ENCODE assay signal across 26 cellular contexts in genomic region chr6:143490775-143491174, GRCh38.
"Had no signal": no experiment of that assay in that cellular context is flagged by ENCODE, and none has a peak within 500 bp of the region (broad histone marks: within the 10 kb centered on the region; RNA-seq: fewer than 3 reads in every experiment).

No MANE protein-coding gene starts in this region.

- H3K79me2 ChIP-seq: parathyroid adenoma had no signal

- H3K4me1 ChIP-seq: ascending aorta, gastroesophageal sphincter, parathyroid adenoma, psoas muscle, spleen, tibial nerve had no signal

- H3K4me3 Mint-ChIP-seq: activated naive CD8-positive, alpha-beta T cell treated with anti-CD3 and anti-CD28 coated beads, Interleukin-2, amount 10 ng/mL, durations not matched to agents 7 days and 5 days; immature natural killer cell; T-helper 1 cell treated with Interleukin-12 subunit alpha and Interleukin-12 subunit beta and Interleukin-4 antibody, amounts not matched to agents 30 μg/mL and 1 μg/mL, for 36 hours had no signal

- H3K27me3 Mint-ChIP-seq: activated naive CD8-positive, alpha-beta T cell treated with anti-CD3 and anti-CD28 coated beads, Interleukin-2, amount 10 ng/mL, durations not matched to agents 7 days and 5 days had no signal

- FAIRE-seq: endothelial cell of umbilical vein, TTC549, urothelium cell line had no signal

- H3K27me3 ChIP-seq: ascending aorta, brain microvascular endothelial cell, gastroesophageal sphincter, spleen, tibial nerve had no signal

- H3K9me3 Mint-ChIP-seq: activated naive CD8-positive, alpha-beta T cell treated with anti-CD3 and anti-CD28 coated beads, Interleukin-2, amount 10 ng/mL, durations not matched to agents 7 days and 5 days; immature natural killer cell; T-helper 1 cell treated with Interleukin-12 subunit alpha and Interleukin-12 subunit beta and Interleukin-4 antibody, amounts not matched to agents 30 μg/mL and 1 μg/mL, for 36 hours had no signal

- H3K27ac Mint-ChIP-seq: activated naive CD8-positive, alpha-beta T cell treated with anti-CD3 and anti-CD28 coated beads, Interleukin-2, amount 10 ng/mL, durations not matched to agents 7 days and 5 days; T-helper 1 cell treated with Interleukin-12 subunit alpha and Interleukin-12 subunit beta and Interleukin-4 antibody, amounts not matched to agents 30 μg/mL and 1 μg/mL, for 36 hours had no signal

- H3K4me3 ChIP-seq: ascending aorta, gastroesophageal sphincter, lung, mucosa of descending colon, psoas muscle, spleen, tibial nerve had no signal

- H3K27ac ChIP-seq: ascending aorta, brain microvascular endothelial cell, gastroesophageal sphincter, parathyroid adenoma, psoas muscle, spleen, tibial nerve, VCaP had no signal

- DNase-seq: activated CD4-positive, alpha-beta T cell treated with anti-CD3 and anti-CD28 coated beads for 4 hours; activated CD4-positive, alpha-beta T cell treated with anti-CD3 and anti-CD28 coated beads, Interleukin-2, amount 50 U/mL, for 4 hours; activated effector memory CD4-positive, alpha-beta T cell treated with Interleukin-2 at 50 U/mL for 16 hours; activated naive CD4-positive, alpha-beta T cell treated with Interleukin-2 at 50 U/mL for 16 hours; activated naive CD8-positive, alpha-beta T cell treated with anti-CD3 and anti-CD28 coated beads, Interleukin-2, amount 10 ng/mL, durations not matched to agents 7 days and 5 days; brain microvascular endothelial cell; central memory CD4-positive, alpha-beta T cell; hypothalamus; immature natural killer cell; mesendoderm; mucosa of descending colon; psoas muscle; spleen; stimulated activated naive CD4-positive, alpha-beta T cell; T-helper 9 cell had no signal

- H2AFZ ChIP-seq: parathyroid adenoma had no signal

- H3K9me3 ChIP-seq: ascending aorta, gastroesophageal sphincter, mucosa of descending colon, psoas muscle, spleen, tibial nerve had no signal

- H3K4me1 Mint-ChIP-seq: activated naive CD8-positive, alpha-beta T cell treated with anti-CD3 and anti-CD28 coated beads, Interleukin-2, amount 10 ng/mL, durations not matched to agents 7 days and 5 days; immature natural killer cell had no signal

- ATAC-seq: gastroesophageal sphincter, left lobe of liver, mucosa of descending colon, psoas muscle had no signal
